ENCODE assay signal across 5 cellular contexts in genomic region chr18:14701286-14702040, GRCh38. TPM values are rescaled to one million over a fixed set of nuclear protein-coding genes. Genes with fewer than 3 reads are reported as not detected.
"Had no signal": no experiment of that assay in that cellular context is flagged by ENCODE, and none has a peak within 500 bp of the region (broad histone marks: within the 10 kb centered on the region; RNA-seq: fewer than 3 reads in every experiment).

No MANE protein-coding gene starts in this region.

RNA-seq across cellular contexts. Expression of gene ANKRD30B, which starts 46.5 kb away (rescaled TPM):
- total RNA-seq: NCI-H460; Right ventricle myocardium superior; SJSA1; T-cell; T-helper 1 cell treated with Interleukin-12 subunit alpha and Interleukin-12 subunit beta and Interleukin-4 antibody, amounts not matched to agents 30 ng/mL and 1 ng/mL, for 36 hours had no signal
